8 cellular contexts compared by ENCODE assay signal in genomic region chr22:25702046-25702445, GRCh38. TPM values are rescaled to one million over a fixed set of nuclear protein-coding genes. Genes with fewer than 3 reads are reported as not detected.
DNase-seq lines count a peak whose midpoint lies in the region; ATAC-seq and TF ChIP-seq lines count a peak whose summit lies in the region.

No MANE protein-coding gene starts in this region.

- H3K4me3 ChIP-seq in GM12864 (ENCODE audit: low read depth, low read length) (no peak overlapping the region), breast epithelium (no peak overlapping the region)

- DNase-seq in GM12864 (ENCODE audit: low read depth) (no peak), NCI-H1694 (lab: John Stamatoyannopoulos, UW) (peak; percentile 35), breast epithelium (ENCODE audit: low spot score in 2 of 2) (no peak), ecto neural progenitor cell (ENCODE audit: low spot score) (no peak), head of caudate nucleus (no peak)

- H3K9me3 Mint-ChIP-seq in nephron: no peaks in the 10 kb centered on the region

- H3K36me3 ChIP-seq in breast epithelium: no peaks in the 10 kb centered on the region

- no peak overlapping the region for H3K27ac ChIP-seq in breast epithelium

- intact Hi-C loops in breast epithelium (cut with DNase I; ENCODE audit: low total_unique reads): loop anchor here (5.0 kb wide), 1 partner anchor 240 kb away; no protein-coding TSS in a partner anchor
- intact Hi-C loops in head of caudate nucleus (cut with DNase I): no loop called here

- H3K27me3 ChIP-seq in breast epithelium: no peaks in the 10 kb centered on the region

- no peak for ATAC-seq in GM19351 (IDR thresholded peaks at IDR 0.05; ENCODE audit: unreplicated experiment)
- ATAC-seq in HG03342 (IDR thresholded peaks at IDR 0.05; ENCODE audit: unreplicated experiment): no peak

- no peak for TF ChIP-seq POLR2A in breast epithelium (IDR thresholded peaks at IDR 0.05)

- H3K27ac Mint-ChIP-seq in nephron: peak overlapping the region; percentile 51 to 79 (median 77)

- peaks cover 48% of the 10 kb centered on the region for H3K4me1 Mint-ChIP-seq in nephron

- peak; percentile 20 for TF ChIP-seq CTCF in GM12864 (IDR thresholded peaks at IDR 0.05; ENCODE audit: low read depth, low read length, missing control alignments)
- TF ChIP-seq CTCF in breast epithelium (IDR thresholded peaks at IDR 0.05): peak in 2 of 3 donors; percentile 38 to 41
- peak; percentile 56 to 67 (median 56) for TF ChIP-seq CTCF in nephron (IDR thresholded peaks at IDR 0.05; ENCODE audit: unreplicated experiment in 3 of 3)

- H3K9me3 ChIP-seq in breast epithelium: no peaks in the 10 kb centered on the region

- H3K4me1 ChIP-seq in breast epithelium: peaks cover 0 to 2% of the 10 kb centered on the region in 2 donors

- H3K36me3 Mint-ChIP-seq in nephron (ENCODE audit: low read depth): peaks cover 8% of the 10 kb centered on the region

- H3K27me3 Mint-ChIP-seq in nephron (ENCODE audit: low read depth): no peaks in the 10 kb centered on the region

- H3K4me3 Mint-ChIP-seq in nephron: peak overlapping the region in 2 of 3 experiments; percentile 33 to 57

RNA-seq across cellular contexts. Expression of gene MYO18B, which starts 39.9 kb away (rescaled TPM):
- total RNA-seq in breast epithelium: under 1 TPM; under 0.01 to 0.16 (median 0.15) TPM
